17 cellular contexts compared by ENCODE assay signal in genomic region chr4:157005193-157005592, GRCh38. TPM values are rescaled to one million over a fixed set of nuclear protein-coding genes. Genes with fewer than 3 reads are reported as not detected.
DNase-seq lines count a peak whose midpoint lies in the region; ATAC-seq, FAIRE-seq and TF ChIP-seq lines count a peak whose summit lies in the region.
"Had no signal": no experiment of that assay in that cellular context is flagged by ENCODE, and none has a peak within 500 bp of the region (broad histone marks: within the 10 kb centered on the region; RNA-seq: fewer than 3 reads in every experiment).

No MANE protein-coding gene starts in this region.

- H4K8ac ChIP-seq in IMR-90 (ENCODE audit: low read depth in 2 of 2, low read length in 2 of 2): peak overlapping the region in 1 of 2 experiments; percentile 36; a peak in 1 of 4 replicates

- H3K9me3 ChIP-seq in IMR-90 (ENCODE audit: control insufficient read depth, insufficient read depth, low read length): no peaks in the 10 kb centered on the region
- no peaks in the 10 kb centered on the region for H3K9me3 ChIP-seq in astrocyte (ENCODE audit: insufficient read depth, low read depth, low read length)
- no peaks in the 10 kb centered on the region for H3K9me3 ChIP-seq in keratinocyte (ENCODE audit: control insufficient read depth, low read depth, low read length)
- no peaks in the 10 kb centered on the region for H3K9me3 ChIP-seq in skeletal muscle satellite cell (replicated peaks; ENCODE audit: low read length)
- no peaks in the 10 kb centered on the region for H3K9me3 ChIP-seq in HAP-1
- 0 out of 2 replicates have a peak, but pooled peaks cover under 1% of the 10 kb centered on the region for H3K9me3 ChIP-seq in PC-9 (ENCODE audit: insufficient read depth, low read depth)
- H3K9me3 ChIP-seq: BE2C had no signal

- H3K56ac ChIP-seq in IMR-90 (ENCODE audit: extremely low read depth, insufficient read depth, low read length): no peak overlapping the region

- H3K27me3 Mint-ChIP-seq in astrocyte (ENCODE audit: low read depth, unreplicated experiment): no peaks in the 10 kb centered on the region

- peak overlapping the region; percentile 35; the same call in 1 of the 2 replicates for H2AK5ac ChIP-seq in IMR-90 (ENCODE audit: low read depth, low read length)

- peaks cover 33% of the 10 kb centered on the region for H3K4me1 Mint-ChIP-seq in astrocyte (ENCODE audit: low read depth, unreplicated experiment)
- H3K4me1 Mint-ChIP-seq: immature natural killer cell had no signal

- H3K4me1 ChIP-seq in IMR-90 (ENCODE audit: control insufficient read depth, insufficient read depth, low read length) (no peaks in the 10 kb centered on the region), astrocyte (ENCODE audit: insufficient read depth, low read length) (peaks cover under 1% of the 10 kb centered on the region), keratinocyte (ENCODE audit: control insufficient read depth, extremely low read depth, insufficient read depth, low read length) (peaks cover 17% of the 10 kb centered on the region), skeletal muscle satellite cell (ENCODE audit: control insufficient read depth, insufficient read depth, low read length) (peaks cover 27% of the 10 kb centered on the region), HAP-1 (peaks cover 4% of the 10 kb centered on the region), PC-9 (replicated peaks; ENCODE audit: insufficient read depth) (peaks cover 2% of the 10 kb centered on the region)
- H3K4me1 ChIP-seq: BE2C had no signal

- H3K36me3 ChIP-seq in IMR-90 (ENCODE audit: control insufficient read depth, insufficient read depth, low read length): no peaks in the 10 kb centered on the region
- no peaks in the 10 kb centered on the region for H3K36me3 ChIP-seq in astrocyte (ENCODE audit: insufficient read depth, low read length)
- no peaks in the 10 kb centered on the region for H3K36me3 ChIP-seq in keratinocyte (ENCODE audit: control insufficient read depth in 2 of 2, extremely low read depth in 1 of 2, insufficient read depth in 2 of 2, low read length in 2 of 2)
- H3K36me3 ChIP-seq in skeletal muscle satellite cell (ENCODE audit: insufficient read depth, low read length): no peaks in the 10 kb centered on the region
- H3K36me3 ChIP-seq in HAP-1 (replicated peaks): no peaks in the 10 kb centered on the region
- H3K36me3 ChIP-seq in PC-9 (ENCODE audit: low read depth): no peaks in the 10 kb centered on the region
- H3K36me3 ChIP-seq: BE2C had no signal

- TF ChIP-seq CTCF in IMR-90 (conservative IDR thresholded peaks at IDR 0.05; ENCODE audit: low read depth, low read length) (no peak), astrocyte (IDR thresholded peaks at IDR 0.05; ENCODE audit: insufficient read depth, low read depth, low read length) (no peak), keratinocyte (optimal IDR thresholded peaks at IDR 0.05 in 1 of 3, IDR thresholded peaks at IDR 0.05 in 1 of 3, conservative IDR thresholded peaks at IDR 0.05 in 1 of 3; ENCODE audit: extremely low read depth in 1 of 3, insufficient read depth in 2 of 3, low read length in 3 of 3) (no peak), PC-9 (conservative IDR thresholded peaks at IDR 0.05) (no peak)

- no peak overlapping the region for H3K9ac ChIP-seq in IMR-90 (ENCODE audit: low read depth, low read length)
- H3K9ac ChIP-seq in astrocyte (ENCODE audit: low read length): no peak overlapping the region
- no peak overlapping the region for H3K9ac ChIP-seq in keratinocyte (ENCODE audit: control insufficient read depth, extremely low read depth, insufficient read depth, low read length)
- no peak overlapping the region for H3K9ac ChIP-seq in skeletal muscle satellite cell (ENCODE audit: low read depth, low read length)

- CTCF ChIA-PET in IMR-90 (lab: Yijun Ruan, JAX) (no interaction called here), PC-9 (lab: Charles Lee) (no interaction called here), HEK293T (lab: Yijun Ruan, JAX) (no interaction called here)

- in situ Hi-C loops in IMR-90 (cut with MboI; ENCODE audit: low sequenced_read_pairs) (no loop called here), HAP-1 (cut with MboI; ENCODE audit: low sequenced_read_pairs) (no loop called here)

- H3K4me2 ChIP-seq in IMR-90 (ENCODE audit: low read depth, low read length) (no peak overlapping the region), astrocyte (ENCODE audit: low read length) (no peak overlapping the region), keratinocyte (ENCODE audit: control insufficient read depth, extremely low read depth, insufficient read depth, low read depth, low read length) (no peak overlapping the region), skeletal muscle satellite cell (ENCODE audit: low read length) (peak overlapping the region; percentile 46), PC-9 (no peak overlapping the region)

- H2BK120ac ChIP-seq in IMR-90 (ENCODE audit: low read depth, low read length): peak overlapping the region; percentile 24

- H3K18ac ChIP-seq in IMR-90 (ENCODE audit: low read depth, low read length): no peak overlapping the region

- H3K9me1 ChIP-seq in IMR-90 (ENCODE audit: insufficient read depth, low read length) (0 out of 2 replicates have a peak, but pooled peaks cover under 1% of the 10 kb centered on the region), keratinocyte (ENCODE audit: control insufficient read depth, extremely low read depth, insufficient read depth, low read length) (no peaks in the 10 kb centered on the region)

- H3K27ac ChIP-seq in IMR-90 (ENCODE audit: insufficient read depth, low read length) (no peak overlapping the region), astrocyte (ENCODE audit: low read depth, low read length) (no peak overlapping the region), keratinocyte (ENCODE audit: control insufficient read depth, insufficient read depth, low read length) (no peak overlapping the region), PC-9 (no peak overlapping the region)

- no peaks in the 10 kb centered on the region for H3K79me2 ChIP-seq in astrocyte (ENCODE audit: insufficient read depth, low read length)
- H3K79me2 ChIP-seq in keratinocyte (ENCODE audit: control insufficient read depth, insufficient read depth, low read length): no peaks in the 10 kb centered on the region
- no peaks in the 10 kb centered on the region for H3K79me2 ChIP-seq in PC-9 (ENCODE audit: low read depth)

- WGBS in IMR-90 (ENCODE audit: extremely low coverage in 2 of 2, insufficient read length in 1 of 2), 2 experiments: no CpG with 5 or more reads among the region's 2 CpGs

- H3K4ac ChIP-seq in IMR-90 (ENCODE audit: low read depth, low read length): peak overlapping the region; percentile 31; the same call in 1 of the 2 replicates

- H3K27me3 ChIP-seq in IMR-90 (ENCODE audit: control insufficient read depth, insufficient read depth, low read length) (no peaks in the 10 kb centered on the region), astrocyte (ENCODE audit: insufficient read depth, low read length) (no peaks in the 10 kb centered on the region), keratinocyte (ENCODE audit: control insufficient read depth, extremely low read depth, insufficient read depth, low read length) (no peaks in the 10 kb centered on the region), skeletal muscle satellite cell (ENCODE audit: control insufficient read depth, insufficient read depth, low read length) (no peaks in the 10 kb centered on the region), HAP-1 (ENCODE audit: low read depth) (no peaks in the 10 kb centered on the region), PC-9 (ENCODE audit: insufficient read depth, low read depth) (no peaks in the 10 kb centered on the region)
- H3K27me3 ChIP-seq: BE2C had no signal

- no peaks in the 10 kb centered on the region for H3K9me2 ChIP-seq in PC-9 (ENCODE audit: insufficient read depth)

- H2AFZ ChIP-seq in IMR-90 (replicated peaks; ENCODE audit: low read length, poor library complexity) (no peak overlapping the region), astrocyte (ENCODE audit: low read depth, low read length) (peak overlapping the region; percentile 30), keratinocyte (ENCODE audit: control insufficient read depth, low read length) (peak overlapping the region; percentile 58), PC-9 (no peak overlapping the region)

- H4K20me1 ChIP-seq in IMR-90 (ENCODE audit: insufficient read depth, low read length) (no peaks in the 10 kb centered on the region), astrocyte (ENCODE audit: insufficient read depth, low read length) (no peaks in the 10 kb centered on the region), keratinocyte (ENCODE audit: control insufficient read depth, extremely low read depth, insufficient read depth, low read length) (no peaks in the 10 kb centered on the region), PC-9 (ENCODE audit: insufficient read depth) (no peaks in the 10 kb centered on the region)

- no peak overlapping the region for H4K91ac ChIP-seq in IMR-90 (ENCODE audit: insufficient read depth, low read depth, low read length)

- no peak overlapping the region for H3K4me3 ChIP-seq in IMR-90 (ENCODE audit: insufficient read depth, low read depth, low read length)
- H3K4me3 ChIP-seq in astrocyte (ENCODE audit: insufficient read depth, low read depth, low read length): no peak overlapping the region
- no peak overlapping the region for H3K4me3 ChIP-seq in keratinocyte (ENCODE audit: control insufficient read depth in 2 of 3, extremely low read depth in 1 of 3, insufficient read depth in 2 of 3, low read depth in 1 of 3, low read length in 3 of 3)
- H3K4me3 ChIP-seq in skeletal muscle satellite cell (ENCODE audit: low read length): no peak overlapping the region
- no peak overlapping the region for H3K4me3 ChIP-seq in HAP-1
- no peak overlapping the region for H3K4me3 ChIP-seq in PC-9

- H3K23ac ChIP-seq in IMR-90 (ENCODE audit: low read depth, low read length): no peak overlapping the region

- TF ChIP-seq POLR2A in IMR-90 (IDR thresholded peaks at IDR 0.05; ENCODE audit: low read depth, low read length): no peak

- ATAC-seq in IMR-90 (ENCODE audit: low read depth): no peak
- no peak for ATAC-seq in GM19328 (IDR thresholded peaks at IDR 0.05; ENCODE audit: unreplicated experiment)
- ATAC-seq: activated T-cell treated with anti-CD3 and anti-CD28 coated beads, Interleukin-2, amount 50 U/mL, for 4 hours had no signal

- no peak for FAIRE-seq in astrocyte (lab: Jason Lieb, UNC)
- FAIRE-seq in keratinocyte (lab: Jason Lieb, UNC): peak; percentile 62

- no peaks in the 10 kb centered on the region for H3K79me1 ChIP-seq in IMR-90 (ENCODE audit: low read depth in 1 of 2, low read length in 2 of 2)

- H3K27ac Mint-ChIP-seq in astrocyte (ENCODE audit: unreplicated experiment): peak overlapping the region; percentile 60
- H3K27ac Mint-ChIP-seq: activated naive CD8-positive, alpha-beta T cell; immature natural killer cell had no signal

- H3K4me3 Mint-ChIP-seq in astrocyte (ENCODE audit: unreplicated experiment): no peak overlapping the region
- H3K4me3 Mint-ChIP-seq: activated naive CD8-positive, alpha-beta T cell; activated T-cell treated with anti-CD3 and anti-CD28 coated beads, Interleukin-2, amount 50 U/mL, for 4 hours; immature natural killer cell had no signal

- no peak for TF ChIP-seq RAD21 in IMR-90 (IDR thresholded peaks at IDR 0.05; ENCODE audit: low read length)

- no peak overlapping the region for H2BK5ac ChIP-seq in IMR-90 (ENCODE audit: low read depth, low read length, poor library complexity, severe bottlenecking)

- H3F3A ChIP-seq in PC-9 (ENCODE audit: insufficient read depth, low read depth): peaks cover 1% of the 10 kb centered on the region; the same call in 1 of the 2 replicates

- intact Hi-C loops in IMR-90 (cut with micrococcal nuclease) (no loop called here), PC-9 (cut with micrococcal nuclease; ENCODE audit: unreplicated experiment) (no loop called here)

- H2AK9ac ChIP-seq in IMR-90 (replicated peaks; ENCODE audit: low read depth, low read length, poor library complexity): no peak overlapping the region

- no peak overlapping the region for H2BK20ac ChIP-seq in IMR-90 (ENCODE audit: low read depth, low read length)

- BruUV-seq in IMR-90 (replicated peaks; lab: Mats Ljungman, UMichigan) (no TSS peak), PC-9 (replicated peaks; lab: Mats Ljungman, UMichigan) (no TSS peak)

- DNase-seq in IMR-90 (no peak), astrocyte (ENCODE audit: low read depth) (no peak), keratinocyte (ENCODE audit: low read depth, low spot score) (no peak), HAP-1 (ENCODE audit: low spot score in 2 of 2) (no peak), PC-9 (no peak), HEK293T (ENCODE audit: extremely low spot score) (no peak)
- DNase-seq: activated T-cell treated with anti-CD3 and anti-CD28 coated beads, Interleukin-2, amount 50 U/mL, for 4 hours; BE2C; caudate nucleus; DMS153; immature natural killer cell; NCI-H226; nucleus accumbens; stimulated activated CD4-positive, alpha-beta T cell treated with anti-CD3 and anti-CD28 coated beads, Interleukin-12 subunit alpha, Interleukin-12 subunit beta, amount 100 ng/mL, for 4 hours had no signal

- POLR2A ChIA-PET in IMR-90 (lab: Charles Lee; ENCODE audit: unreplicated experiment): no interaction called here
- POLR2A ChIA-PET in PC-9 (lab: Charles Lee; ENCODE audit: unreplicated experiment): no interaction called here
- POLR2A ChIA-PET in HEK293T (lab: Yijun Ruan, JAX): no interaction called here

- dilution Hi-C loops in IMR-90 (cut with HindIII; ENCODE audit: low sequenced_read_pairs, unreplicated experiment) (no loop called here), keratinocyte (cut with MboI; ENCODE audit: extremely low pct_ligation_motif_present, low sequenced_read_pairs) (no loop called here)

- H3K9me3 Mint-ChIP-seq in astrocyte (ENCODE audit: unreplicated experiment): peaks cover 1% of the 10 kb centered on the region
- H3K9me3 Mint-ChIP-seq: activated T-cell treated with anti-CD3 and anti-CD28 coated beads, Interleukin-2, amount 50 U/mL, for 4 hours had no signal

- H3K36me3 Mint-ChIP-seq in astrocyte (ENCODE audit: low read depth, unreplicated experiment): no peaks in the 10 kb centered on the region
- H3K36me3 Mint-ChIP-seq: activated naive CD8-positive, alpha-beta T cell; immature natural killer cell had no signal

- H4K5ac ChIP-seq in IMR-90 (ENCODE audit: low read depth, low read length): no peak overlapping the region

- H2BK15ac ChIP-seq in IMR-90 (ENCODE audit: low read depth, low read length): peak overlapping the region; percentile 74

- H3K14ac ChIP-seq in IMR-90 (replicated peaks; ENCODE audit: low read depth, low read length): no peak overlapping the region

RNA-seq across cellular contexts. Expression of gene PDGFC, which starts 33.6 kb away (rescaled TPM):
- total RNA-seq in IMR-90 (2012; rRNA removed) (90.7 and 105 TPM in 2 replicates), astrocyte (167 and 188 TPM in 2 replicates), PC-9 (2021) (28.7 and 33.1 TPM in 2 replicates)
- polyA plus RNA-seq in IMR-90 (2012; rRNA removed) (15.6 and 19.8 TPM in 2 replicates), keratinocyte (19.5 to 29.7 TPM (median 28.9 TPM) in 3 replicates)
- polyA plus RNA-seq in IMR-90 (2012; cell fraction: cytosol; rRNA removed): 4.4 and 11.0 TPM in 2 replicates
- 13.5 and 32.1 TPM in 2 replicates for polyA plus RNA-seq in IMR-90 (2012; cell fraction: nucleus; rRNA removed; ENCODE audit: low replicate concordance)
- 22.1 TPM for polyA plus RNA-seq in keratinocyte (2011; ENCODE audit: low read depth)
- 11.6 and 23.3 TPM in 2 replicates for polyA plus RNA-seq in keratinocyte (2011; cell fraction: cytosol; rRNA removed)
- polyA plus RNA-seq in keratinocyte (2011; cell fraction: nucleus; rRNA removed): 34.6 and 37.1 TPM in 2 replicates
- polyA plus RNA-seq in keratinocyte (2012; ENCODE audit: low replicate concordance): 12.8 and 36.2 TPM in 2 replicates
- polyA minus RNA-seq in keratinocyte: 30.0 to 73.6 TPM (median 44.4 TPM) in 3 replicates
- polyA minus RNA-seq in keratinocyte (2011; cell fraction: cytosol; rRNA and poly(A)+ RNA removed): 24.0 TPM
- polyA minus RNA-seq in keratinocyte (2011; cell fraction: nucleus; rRNA and poly(A)+ RNA removed): 35.7 and 84.4 TPM in 2 replicates
- 54.8 and 55.0 TPM in 2 replicates for total RNA-seq in skeletal muscle satellite cell (2012; rRNA removed)

Comparison
In these comparisons a context has a peak if more than half of its experiments do, and no peak if none do; other contexts are left out.
1. H2AFZ ChIP-seq: peak in astrocyte (single experiment) and keratinocyte (single experiment); none in IMR-90 (single experiment) and PC-9 (single experiment).